In genomic region chr3:40262331-40262730, GRCh38 we compare ENCODE assay signal across 22 cellular contexts. TPM values are rescaled to one million over a fixed set of nuclear protein-coding genes. Genes with fewer than 3 reads are reported as not detected.
DNase-seq lines count a peak whose midpoint lies in the region; TF ChIP-seq lines count a peak whose summit lies in the region.
"Had no signal": no experiment of that assay in that cellular context is flagged by ENCODE, and none has a peak within 500 bp of the region (broad histone marks: within the 10 kb centered on the region; RNA-seq: fewer than 3 reads in every experiment).

No MANE protein-coding gene starts in this region.

- TF ChIP-seq CTCF in C4-2B (conservative IDR thresholded peaks at IDR 0.05) (no peak), VCaP (conservative IDR thresholded peaks at IDR 0.05) (no peak), MCF 10A (IDR thresholded peaks at IDR 0.05; ENCODE audit: unreplicated experiment) (no peak)

- H3K4me3 Mint-ChIP-seq in MCF 10A (ENCODE audit: unreplicated experiment) = no peak overlapping the region

- H3K4me1 Mint-ChIP-seq in MCF 10A (ENCODE audit: insufficient read depth, unreplicated experiment) = no peaks in the 10 kb centered on the region
- H3K4me1 Mint-ChIP-seq: CD4-positive, alpha-beta memory T cell had no signal

- no TSS peak for BruUV-seq in MCF 10A (replicated peaks; lab: Mats Ljungman, UMichigan)

- H3K27ac ChIP-seq in C4-2B = peak overlapping the region; percentile 55
- peak overlapping the region; percentile 71 for H3K27ac ChIP-seq in VCaP
- H3K27ac ChIP-seq: BLaER1 treated with 17β-estradiol and CSF1 and Interleukin-3, amounts not matched to agents 10 nM and 100 nM; RWPE1 had no signal

- no peak overlapping the region for H3K27ac Mint-ChIP-seq in MCF 10A (ENCODE audit: low read depth, unreplicated experiment)
- H3K27ac Mint-ChIP-seq: CD4-positive, alpha-beta memory T cell had no signal

- intact Hi-C loops in MCF 10A (cut with micrococcal nuclease) = no loop called here

- no peaks in the 10 kb centered on the region for H3K27me3 Mint-ChIP-seq in MCF 10A (ENCODE audit: insufficient read depth, unreplicated experiment)
- H3K27me3 Mint-ChIP-seq: CD4-positive, alpha-beta memory T cell had no signal

- DNase-seq in NCI-H446 (lab: John Stamatoyannopoulos, UW) (peak; percentile 19 to 61), pons (ENCODE audit: low spot score) (peak; percentile 10), GM19238 (ENCODE audit: insufficient read length, low spot score) (no peak), MCF 10A (ENCODE audit: unreplicated experiment) (no peak)
- DNase-seq in activated effector memory CD4-positive, alpha-beta T cell treated with Interleukin-2 at 50 U/mL for 16 hours = no peak
- DNase-seq: CD4-positive, alpha-beta memory T cell; COR-L47; DMS79; EL; GF-D8; Karpas-422; MV-4-11; NCI-H2029; NCI-H2227 treated with DMSO at 0.1 percent for 48 hours; NCI-H510A treated with DMSO at 0.1 percent for 48 hours; NCI-H774; SHP77; T-helper 1 cell had no signal

- CTCF ChIA-PET in MCF 10A (lab: Yijun Ruan, JAX) = interaction anchor here (0.6 to 1.1 kb wide), 3 partner anchors 46 to 349 kb away, joined by 3 to 4 read pairs (median 3); no protein-coding TSS in a partner anchor

- H3K36me3 Mint-ChIP-seq in MCF 10A (ENCODE audit: insufficient read depth, unreplicated experiment) = peaks cover 7% of the 10 kb centered on the region
- H3K36me3 Mint-ChIP-seq: CD4-positive, alpha-beta memory T cell had no signal

- POLR2A ChIA-PET in MCF 10A (lab: Yijun Ruan, JAX) = no interaction called here

- no peaks in the 10 kb centered on the region for H3K9me3 Mint-ChIP-seq in MCF 10A (ENCODE audit: unreplicated experiment)
- H3K9me3 Mint-ChIP-seq: CD4-positive, alpha-beta memory T cell had no signal

RNA-seq across cellular contexts. Expression of gene EIF1B, which starts 47.2 kb away (rescaled TPM):
- total RNA-seq in MCF 10A (2022) = 69.3 and 87.2 TPM in 2 replicates

Comparison
In these comparisons a context has a peak if more than half of its experiments do, and no peak if none do; other contexts are left out.
1. DNase-seq: peak in NCI-H446 (2 of 2) and pons (single experiment); none in activated effector memory CD4-positive, alpha-beta T cell treated with Interleukin-2 at 50 U/mL for 16 hours (single experiment), GM19238 (single experiment) and MCF 10A (single experiment).